ENCODE assay signal across 9 cellular contexts in genomic region chr1:204323887-204324286, GRCh38. TPM values are rescaled to one million over a fixed set of nuclear protein-coding genes. Genes with fewer than 3 reads are reported as not detected.
DNase-seq lines count a peak whose midpoint lies in the region; ATAC-seq and TF ChIP-seq lines count a peak whose summit lies in the region.
"Had no signal": no experiment of that assay in that cellular context is flagged by ENCODE, and none has a peak within 500 bp of the region (broad histone marks: within the 10 kb centered on the region; RNA-seq: fewer than 3 reads in every experiment).

No MANE protein-coding gene starts in this region.

- TF ChIP-seq CTCF in fibroblast of the aortic adventitia (IDR thresholded peaks at IDR 0.05; ENCODE audit: insufficient read depth, low read length): peak; percentile 4
- TF ChIP-seq CTCF in prostate gland (IDR thresholded peaks at IDR 0.05): no peak

- no peaks in the 10 kb centered on the region for H3K27me3 ChIP-seq in prostate gland (replicated peaks; ENCODE audit: insufficient read depth)
- H3K27me3 ChIP-seq in CD4-positive, alpha-beta memory T cell (ENCODE audit: insufficient read depth, low read length): no peaks in the 10 kb centered on the region

- peaks cover 0 to 8% of the 10 kb centered on the region in 2 donors for H3K27me3 Mint-ChIP-seq in CD4-positive, alpha-beta memory T cell

- no peak overlapping the region for H3K27ac Mint-ChIP-seq in CD4-positive, alpha-beta memory T cell

- no peaks in the 10 kb centered on the region for H3K36me3 Mint-ChIP-seq in CD4-positive, alpha-beta memory T cell

- H3K4me3 Mint-ChIP-seq in CD4-positive, alpha-beta memory T cell: no peak overlapping the region

- POLR2A ChIA-PET in CD4-positive, alpha-beta memory T cell (lab: Charles Lee; ENCODE audit: partially characterized antibody): no interaction called here

- H3K9me3 Mint-ChIP-seq in CD4-positive, alpha-beta memory T cell: no peaks in the 10 kb centered on the region

- no peak for TF ChIP-seq POLR2A in prostate gland (IDR thresholded peaks at IDR 0.05)

- no peaks in the 10 kb centered on the region for H3K4me1 Mint-ChIP-seq in CD4-positive, alpha-beta memory T cell

- CTCF ChIA-PET in CD4-positive, alpha-beta memory T cell (lab: Charles Lee; ENCODE audit: partially characterized antibody): no interaction called here

- intact Hi-C loops in prostate gland (cut with DNase I): no loop called here
- intact Hi-C loops in CD4-positive, alpha-beta memory T cell (cut with micrococcal nuclease): no loop called here

- H3K9me3 ChIP-seq in prostate gland: no peaks in the 10 kb centered on the region
- no peaks in the 10 kb centered on the region for H3K9me3 ChIP-seq in CD4-positive, alpha-beta memory T cell (ENCODE audit: control insufficient read depth in 1 of 2, low read length in 2 of 2)

- H3K4me1 ChIP-seq in prostate gland (replicated peaks): no peaks in the 10 kb centered on the region
- no peaks in the 10 kb centered on the region for H3K4me1 ChIP-seq in CD4-positive, alpha-beta memory T cell (ENCODE audit: insufficient read depth, low read length)

- H3K4me3 ChIP-seq in fibroblast of the aortic adventitia (ENCODE audit: low read depth, low read length) (no peak overlapping the region), prostate gland (no peak overlapping the region)
- no peak overlapping the region for H3K4me3 ChIP-seq in CD4-positive, alpha-beta memory T cell (ENCODE audit: low read length in 2 of 2)

- ATAC-seq in activated CD4-positive, CD25-positive, alpha-beta regulatory T cell treated with anti-CD3 and anti-CD28 coated beads, Interleukin-2, amount 50 U/mL, for 24 hours: peak; percentile 91 to 95

- H3K36me3 ChIP-seq in prostate gland: no peaks in the 10 kb centered on the region
- no peaks in the 10 kb centered on the region for H3K36me3 ChIP-seq in CD4-positive, alpha-beta memory T cell (ENCODE audit: insufficient read depth, low read length)

- 39% methylated on average over 2 of the region's 2 CpGs for WGBS in prostate gland

- no peak overlapping the region for H3K27ac ChIP-seq in prostate gland
- H3K27ac ChIP-seq in CD4-positive, alpha-beta memory T cell (ENCODE audit: low read depth, low read length): no peak overlapping the region

- no peak for DNase-seq in activated CD4-positive, CD25-positive, alpha-beta regulatory T cell treated with anti-CD3 and anti-CD28 coated beads, Interleukin-2, amount 50 U/mL, for 72 hours
- DNase-seq in SW480 (ENCODE audit: low spot score) (peak; percentile 16), fibroblast of the aortic adventitia (ENCODE audit: low read depth) (no peak), prostate gland (ENCODE audit: low spot score) (no peak), inferior parietal cortex (ENCODE audit: extremely low spot score) (no peak)
- DNase-seq in stimulated activated CD4-positive, alpha-beta T cell treated with anti-CD3 and anti-CD28 coated beads, Interleukin-4, amount 100 ng/mL, for 24 hours: peak; percentile 52
- DNase-seq in CD4-positive, alpha-beta memory T cell: no peak
- DNase-seq: NCI-H1436 treated with DMSO at 0.1 percent for 48 hours had no signal

RNA-seq across cellular contexts. Expression of gene PLEKHA6, which starts 35.8 kb away (rescaled TPM):
- total RNA-seq in fibroblast of the aortic adventitia (ENCODE audit: low replicate concordance) (3.6 and 5.1 TPM in 2 replicates), prostate gland (10 to 100 TPM; 24.5 to 49.3 TPM)
- under 1 TPM; 0.52 to 0.89 TPM for total RNA-seq in CD4-positive, alpha-beta memory T cell
- under 1 TPM in 1 of 2 donors, not detected in 1; 0.15 TPM for polyA plus RNA-seq in CD4-positive, alpha-beta memory T cell

Comparison
In these comparisons a context has a peak if more than half of its experiments do, and no peak if none do; other contexts are left out.
1. DNase-seq: peak in SW480 (single experiment) and stimulated activated CD4-positive, alpha-beta T cell treated with anti-CD3 and anti-CD28 coated beads, Interleukin-4, amount 100 ng/mL, for 24 hours (single experiment); none in activated CD4-positive, CD25-positive, alpha-beta regulatory T cell treated with anti-CD3 and anti-CD28 coated beads, Interleukin-2, amount 50 U/mL, for 72 hours (single experiment), fibroblast of the aortic adventitia (single experiment), prostate gland (single experiment), inferior parietal cortex (single experiment) and CD4-positive, alpha-beta memory T cell (0 of 5).